Comparison of ENCODE assay signal across 1 cellular context in genomic region chr1:2176615-2177014, GRCh38.
TF ChIP-seq lines count a peak whose summit lies in the region.

No MANE protein-coding gene starts in this region.

TF ChIP-seq in K562, 482 proteins besides CTCF, POLR2A, EP300 and RAD21:
- TF ChIP-seq DACH1 (IDR thresholded peaks at IDR 0.05; ENCODE audit: partially characterized antibody) (peak; percentile 5), BHLHE40 (IDR thresholded peaks at IDR 0.05; ENCODE audit: low read length) (0 out of 2 replicates have a peak, but pooled peaks have one; percentile 4), HOXB6 (CRISPR knock-in tag; IDR thresholded peaks at IDR 0.05; ENCODE audit: borderline replicate concordance) (no peak), ZBTB1 (CRISPR knock-in tag; IDR thresholded peaks at IDR 0.05; ENCODE audit: borderline replicate concordance, low read depth) (0 out of 2 replicates have a peak, but pooled peaks have one; percentile 7), ZFP1 (CRISPR knock-in tag; IDR thresholded peaks at IDR 0.05) (no peak), C11orf30 (IDR thresholded peaks at IDR 0.05; ENCODE audit: low read depth) (no peak), SREBF1 (IDR thresholded peaks at IDR 0.05; ENCODE audit: borderline replicate concordance, low read depth, low read length) (no peak), NFIC (IDR thresholded peaks at IDR 0.05) (peak; percentile 34; the same call in 1 of the 2 replicates), BCL6 (CRISPR knock-in tag; IDR thresholded peaks at IDR 0.05) (no peak)
